Comparison of ENCODE assay signal across 1 cellular context in genomic region chr1:869499-870244, GRCh38.
TF ChIP-seq lines count a peak whose summit lies in the region.

No MANE protein-coding gene starts in this region.

TF ChIP-seq in HepG2, 621 proteins besides CTCF, POLR2A, EP300 and RAD21 (continued from another document):
- TF ChIP-seq ARID4A (CRISPR knock-in tag; IDR thresholded peaks at IDR 0.05; ENCODE audit: borderline replicate concordance) (peak; percentile 25; the same call in 1 of the 2 replicates), PHF21A (CRISPR knock-in tag; IDR thresholded peaks at IDR 0.05) (peak; percentile 50; the same call in 1 of the 2 replicates), PHF8 (CRISPR knock-in tag; IDR thresholded peaks at IDR 0.05) (no peak), RBAK (CRISPR knock-in tag; IDR thresholded peaks at IDR 0.05) (no peak), ZNF225 (CRISPR knock-in tag; IDR thresholded peaks at IDR 0.05) (0 out of 2 replicates have a peak, but pooled peaks have one; percentile 35), NFKBIZ (CRISPR knock-in tag; IDR thresholded peaks at IDR 0.05) (no peak), ZFX (CRISPR knock-in tag; IDR thresholded peaks at IDR 0.05; ENCODE audit: low read depth) (peak; percentile 48), UBTF (CRISPR knock-in tag; IDR thresholded peaks at IDR 0.05) (peak; percentile 72; the same call in 1 of the 2 replicates), MAZ (IDR thresholded peaks at IDR 0.05; ENCODE audit: borderline replicate concordance, low read depth, low read length) (no peak), MAZ (CRISPR knock-in tag; IDR thresholded peaks at IDR 0.05; ENCODE audit: low read depth) (peak; percentile 44; the same call in 1 of the 2 replicates), ZNF687 (CRISPR knock-in tag; IDR thresholded peaks at IDR 0.05) (peak; percentile 86)
- TF ChIP-seq, protein P1, sequence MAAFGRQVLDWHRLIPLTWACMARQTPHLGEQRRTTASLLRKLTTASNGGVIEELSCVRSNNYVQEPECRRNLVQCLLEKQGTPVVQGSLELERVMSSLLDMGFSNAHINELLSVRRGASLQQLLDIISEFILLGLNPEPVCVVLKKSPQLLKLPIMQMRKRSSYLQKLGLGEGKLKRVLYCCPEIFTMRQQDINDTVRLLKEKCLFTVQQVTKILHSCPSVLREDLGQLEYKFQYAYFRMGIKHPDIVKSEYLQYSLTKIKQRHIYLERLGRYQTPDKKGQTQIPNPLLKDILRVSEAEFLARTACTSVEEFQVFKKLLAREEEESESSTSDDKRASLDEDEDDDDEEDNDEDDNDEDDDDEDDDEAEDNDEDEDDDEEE (CRISPR knock-in tag; IDR thresholded peaks at IDR 0.05), result no peak
TF ChIP-seq in HepG2: peak in this region for 48.
